9 cellular contexts compared by ENCODE assay signal in the genomic region with DNA sequence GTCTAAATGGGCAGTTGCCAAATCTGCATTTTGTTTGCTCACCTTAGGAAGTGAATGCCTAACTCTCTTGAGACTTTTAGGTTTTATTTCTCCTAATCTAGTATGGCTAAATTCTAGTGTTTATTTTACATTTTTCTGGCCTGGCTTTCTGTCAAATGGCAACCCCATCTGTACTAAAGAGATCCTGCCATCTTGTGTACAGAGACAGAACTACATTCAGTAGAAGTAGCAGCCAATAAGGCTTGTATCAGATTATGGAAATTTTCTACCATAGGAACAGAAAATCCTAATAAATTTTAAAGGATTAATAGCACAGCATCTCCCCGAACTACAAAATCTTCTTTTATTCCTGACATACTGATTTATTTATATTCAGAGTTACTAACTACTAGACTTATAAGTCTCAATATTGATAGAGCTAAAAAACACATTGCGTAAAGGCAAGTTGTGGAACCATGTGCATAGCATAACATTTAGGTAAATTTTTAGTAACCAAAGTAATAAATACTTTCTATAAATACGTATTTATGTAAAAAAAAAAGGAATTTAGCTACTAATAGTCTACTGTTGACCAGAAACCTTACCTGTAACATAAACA. TPM values are rescaled to one million over a fixed set of nuclear protein-coding genes. Genes with fewer than 3 reads are reported as not detected.
DNase-seq lines count a peak whose midpoint lies in the region; ATAC-seq and TF ChIP-seq lines count a peak whose summit lies in the region.
"Had no signal": no experiment of that assay in that cellular context is flagged by ENCODE, and none has a peak within 500 bp of the region (broad histone marks: within the 10 kb centered on the region; RNA-seq: fewer than 3 reads in every experiment).

No MANE protein-coding gene starts in this region.

- H3K27ac Mint-ChIP-seq in T-helper 2 cell treated with Interferon-gamma antibody and Interleukin-4, amounts not matched to agents 5 μg/mL and 100 μg/mL, for 36 hours = no peak overlapping the region

- no peaks in the 10 kb centered on the region for H3K9me3 Mint-ChIP-seq in T-helper 2 cell treated with Interferon-gamma antibody and Interleukin-4, amounts not matched to agents 5 μg/mL and 100 μg/mL, for 36 hours

- no peak overlapping the region for H3K4me3 ChIP-seq in choroid plexus epithelial cell (ENCODE audit: low read depth, low read length)
- H3K4me3 ChIP-seq: SJCRH30 had no signal

- no peak overlapping the region for H3K4me3 Mint-ChIP-seq in T-helper 2 cell treated with Interferon-gamma antibody and Interleukin-4, amounts not matched to agents 5 μg/mL and 100 μg/mL, for 36 hours

- H3K4me1 Mint-ChIP-seq in T-helper 2 cell treated with Interferon-gamma antibody and Interleukin-4, amounts not matched to agents 5 μg/mL and 100 μg/mL, for 36 hours (ENCODE audit: low read depth) = no peaks in the 10 kb centered on the region

- H3K36me3 Mint-ChIP-seq in T-helper 2 cell treated with Interferon-gamma antibody and Interleukin-4, amounts not matched to agents 5 μg/mL and 100 μg/mL, for 36 hours (ENCODE audit: low read depth) = no peaks in the 10 kb centered on the region

- ATAC-seq in GM19328 (IDR thresholded peaks at IDR 0.05; ENCODE audit: unreplicated experiment) (peak; percentile 71), HG03175 (IDR thresholded peaks at IDR 0.05; ENCODE audit: unreplicated experiment) (peak; percentile 77)

- peak; percentile 45 for DNase-seq in COR-L47 (lab: John Stamatoyannopoulos, UW)
- peak; percentile 17 for DNase-seq in NCI-H748 treated with DMSO at 0.1 percent for 48 hours (lab: John Stamatoyannopoulos, UW)
- DNase-seq in choroid plexus epithelial cell (ENCODE audit: low read depth) = peak; percentile 84
- peak; percentile 58 to 70 for DNase-seq in lung microvascular endothelial cell (ENCODE audit: low read depth in 2 of 2)
- DNase-seq in T-helper 2 cell treated with Interferon-gamma antibody and Interleukin-4, amounts not matched to agents 5 μg/mL and 100 μg/mL, for 36 hours (ENCODE audit: low spot score) = no peak
- no peak for DNase-seq in COLO668 (lab: John Stamatoyannopoulos, UW; ENCODE audit: unreplicated experiment)

- H3K27me3 Mint-ChIP-seq in T-helper 2 cell treated with Interferon-gamma antibody and Interleukin-4, amounts not matched to agents 5 μg/mL and 100 μg/mL, for 36 hours (ENCODE audit: low read depth) = peaks cover 2% of the 10 kb centered on the region

- peak; percentile 72 for TF ChIP-seq CTCF in choroid plexus epithelial cell (conservative IDR thresholded peaks at IDR 0.05; ENCODE audit: low read depth, low read length)

RNA-seq across cellular contexts. Expression of gene TMEM144, which starts 45.5 kb away (rescaled TPM):
- 2.4 and 5.8 TPM in 2 replicates for total RNA-seq in lung microvascular endothelial cell

Comparison
In these comparisons a context has a peak if more than half of its experiments do, and no peak if none do; other contexts are left out.
1. DNase-seq: peak in COR-L47 (single experiment), NCI-H748 treated with DMSO at 0.1 percent for 48 hours (single experiment), choroid plexus epithelial cell (single experiment) and lung microvascular endothelial cell (2 of 2); none in T-helper 2 cell treated with Interferon-gamma antibody and Interleukin-4, amounts not matched to agents 5 μg/mL and 100 μg/mL, for 36 hours (single experiment) and COLO668 (single experiment).